ENCODE assay signal across 1 cellular context in genomic region chr12:26298785-26299621, GRCh38.
TF ChIP-seq lines count a peak whose summit lies in the region.

No MANE protein-coding gene starts in this region.

TF ChIP-seq in GM12878, 131 proteins besides CTCF, POLR2A, EP300 and RAD21 (continued from another document and continues in another):
- TF ChIP-seq SPI1 (IDR thresholded peaks at IDR 0.05; ENCODE audit: borderline replicate concordance, insufficient read depth, low read depth, low read length), result peak; percentile 87
- TF ChIP-seq REST (IDR thresholded peaks at IDR 0.05; ENCODE audit: low read depth, low read length), result no peak
- no peak for TF ChIP-seq SMAD5 (IDR thresholded peaks at IDR 0.05; ENCODE audit: low read depth)
- TF ChIP-seq MYC (IDR thresholded peaks at IDR 0.05; ENCODE audit: insufficient read depth, insufficient read length, insufficient replicate concordance, low read length, severe bottlenecking), result no peak
- peak; percentile 4 for TF ChIP-seq KLF5 (IDR thresholded peaks at IDR 0.05; ENCODE audit: partially characterized antibody)
- no peak for TF ChIP-seq WRNIP1 (IDR thresholded peaks at IDR 0.05; ENCODE audit: borderline replicate concordance, low read depth, low read length)
- TF ChIP-seq TCF3 (IDR thresholded peaks at IDR 0.05; ENCODE audit: borderline replicate concordance, insufficient read depth, low read depth, low read length), result peak; percentile 75; the same call in 1 of the 2 replicates
- TF ChIP-seq ZNF24 (IDR thresholded peaks at IDR 0.05), result peak; percentile 21; the same call in 1 of the 2 replicates
- no peak for TF ChIP-seq YBX1 (IDR thresholded peaks at IDR 0.05)
- peak; percentile 99 for TF ChIP-seq SKIL (IDR thresholded peaks at IDR 0.05; ENCODE audit: low read depth, poor library complexity, severe bottlenecking)
- peak; percentile 77 for TF ChIP-seq PKNOX1 (IDR thresholded peaks at IDR 0.05)
- peak; percentile 18; the same call in 1 of the 2 replicates for TF ChIP-seq STAT3 (IDR thresholded peaks at IDR 0.05; ENCODE audit: low read depth, low read length)
- TF ChIP-seq ZNF622 (IDR thresholded peaks at IDR 0.05), result no peak
- TF ChIP-seq GATAD2B (conservative IDR thresholded peaks at IDR 0.05; ENCODE audit: low read depth), result no peak
- peak; percentile 96 for TF ChIP-seq RUNX3 (IDR thresholded peaks at IDR 0.05; ENCODE audit: low read length)
- TF ChIP-seq DPF2 (IDR thresholded peaks at IDR 0.05), result peak; percentile 99
- TF ChIP-seq CEBPB (IDR thresholded peaks at IDR 0.05; ENCODE audit: borderline replicate concordance in 1 of 2, low read depth in 2 of 2, low read length in 2 of 2), result peak in 1 of 2 experiments; percentile 68; a peak in 1 of 4 replicates
- TF ChIP-seq BCL3 (IDR thresholded peaks at IDR 0.05; ENCODE audit: borderline replicate concordance, insufficient read depth, low read depth, low read length, poor library complexity, severe bottlenecking), result peak; percentile 85
- TF ChIP-seq CREM (IDR thresholded peaks at IDR 0.05; ENCODE audit: low read depth), result peak; percentile 82
- no peak for TF ChIP-seq BRCA1 (IDR thresholded peaks at IDR 0.05; ENCODE audit: low read depth, low read length)
- no peak for TF ChIP-seq ZNF384 (IDR thresholded peaks at IDR 0.05; ENCODE audit: borderline replicate concordance, low read depth, low read length)
- peak; percentile 76 for TF ChIP-seq MLLT1 (IDR thresholded peaks at IDR 0.05)
- no peak for TF ChIP-seq USF2 (IDR thresholded peaks at IDR 0.05; ENCODE audit: borderline replicate concordance, low read depth, low read length)
- no peak for TF ChIP-seq ZNF592 (IDR thresholded peaks at IDR 0.05)
- TF ChIP-seq EGR1 (IDR thresholded peaks at IDR 0.05; ENCODE audit: borderline replicate concordance in 1 of 2, low read depth in 2 of 2, low read length in 2 of 2), result no peak
- TF ChIP-seq EZH2 (IDR thresholded peaks at IDR 0.05; ENCODE audit: borderline replicate concordance, control insufficient read depth, low read depth, low read length), result no peak
- peak; percentile 71; the same call in 1 of the 2 replicates for TF ChIP-seq TCF12 (IDR thresholded peaks at IDR 0.05; ENCODE audit: low read depth, low read length)
- no peak for TF ChIP-seq KAT2A (conservative IDR thresholded peaks at IDR 0.05; ENCODE audit: control insufficient read depth, low read depth, low read length)
- no peak for TF ChIP-seq NKRF (conservative IDR thresholded peaks at IDR 0.05)
- TF ChIP-seq POU2F2 (IDR thresholded peaks at IDR 0.05; ENCODE audit: borderline replicate concordance, low read depth, low read length), result peak; percentile 37; the same call in 1 of the 3 replicates
- TF ChIP-seq NRF1 (conservative IDR thresholded peaks at IDR 0.05; ENCODE audit: low read depth, low read length), result no peak
- TF ChIP-seq BCLAF1 (IDR thresholded peaks at IDR 0.05), result no peak
- TF ChIP-seq KDM1A (IDR thresholded peaks at IDR 0.05; ENCODE audit: borderline replicate concordance), result no peak
- peak; percentile 21 for TF ChIP-seq PBX3 (IDR thresholded peaks at IDR 0.05; ENCODE audit: insufficient replicate concordance, low read depth, low read length)
- TF ChIP-seq MXI1 (IDR thresholded peaks at IDR 0.05; ENCODE audit: low read depth, low read length), result peak; percentile 83; the same call in 1 of the 2 replicates
- TF ChIP-seq MEF2A (IDR thresholded peaks at IDR 0.05; ENCODE audit: insufficient read depth, low read depth, low read length), result peak; percentile 95
